Comparison of ENCODE assay signal across 18 cellular contexts in the genomic region with DNA sequence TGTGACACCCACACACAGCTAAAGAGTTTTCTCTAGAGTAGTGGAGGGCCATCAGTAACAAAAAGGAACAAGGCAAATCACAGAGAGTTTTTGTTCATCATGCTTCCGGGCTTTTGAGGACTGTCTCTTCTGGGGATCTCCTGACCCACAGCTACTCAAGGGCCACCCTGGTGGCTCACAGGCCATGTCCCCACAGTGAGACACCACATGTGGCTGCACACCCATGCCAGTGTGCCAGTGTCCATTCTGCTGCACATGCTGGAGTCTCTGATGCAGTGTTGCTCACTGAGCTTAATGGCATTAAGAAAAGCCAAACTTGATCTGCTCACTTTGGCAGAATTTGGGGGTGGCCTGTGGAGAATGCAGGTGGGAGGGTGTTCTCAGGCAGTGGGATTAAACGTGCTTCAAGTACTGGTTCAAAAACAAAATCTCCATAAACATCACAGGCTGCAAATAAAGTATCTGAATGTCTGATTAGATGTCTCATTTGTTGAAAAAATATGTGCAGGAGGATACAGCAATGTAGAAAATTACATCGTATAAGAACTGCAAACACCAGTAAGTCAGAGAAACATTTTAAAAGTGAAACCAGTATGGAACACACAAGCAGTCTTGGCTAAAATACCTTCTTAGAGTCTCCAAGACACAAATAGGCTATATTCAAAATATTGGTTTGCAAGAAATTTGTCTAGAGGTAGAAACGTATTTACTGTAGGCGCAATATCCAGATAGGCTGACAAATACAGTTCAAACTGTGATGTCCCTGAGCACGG. TPM values are rescaled to one million over a fixed set of nuclear protein-coding genes. Genes with fewer than 3 reads are reported as not detected.
"Had no signal": no experiment of that assay in that cellular context is flagged by ENCODE, and none has a peak within 500 bp of the region (broad histone marks: within the 10 kb centered on the region; RNA-seq: fewer than 3 reads in every experiment).

No MANE protein-coding gene starts in this region.

- H3K36me3 ChIP-seq: gastrocnemius medialis, suprapubic skin had no signal

- H3K27me3 ChIP-seq: gastrocnemius medialis, suprapubic skin had no signal

- H3K27ac ChIP-seq: gastrocnemius medialis, suprapubic skin had no signal

- ATAC-seq: activated CD8-positive, alpha-beta memory T cell treated with anti-CD3 and anti-CD28 coated beads, Interleukin-2, amount 10 ng/mL, durations not matched to agents 7 days and 5 days; activated naive CD8-positive, alpha-beta T cell treated with anti-CD3 and anti-CD28 coated beads, Interleukin-2, amount 50 U/mL, for 24 hours; esophagus mucosa; gastrocnemius medialis had no signal

- H3K9me3 ChIP-seq: gastrocnemius medialis, suprapubic skin had no signal

- DNase-seq: activated CD4-positive, alpha-beta memory T cell treated with anti-CD3 and anti-CD28 coated beads for 36 hours; activated CD4-positive, alpha-beta T cell treated with anti-CD3 and anti-CD28 coated beads for 4 hours; activated CD4-positive, CD25-positive, alpha-beta regulatory T cell; activated CD8-positive, alpha-beta memory T cell treated with anti-CD3 and anti-CD28 coated beads, Interleukin-2, amount 10 ng/mL, durations not matched to agents 7 days and 5 days; activated gamma-delta T cell; activated naive CD4-positive, alpha-beta T cell treated with anti-CD3 and anti-CD28 coated beads, Interleukin-2, amount 50 U/mL, for 16 hours; activated naive CD8-positive, alpha-beta T cell treated with anti-CD3 and anti-CD28 coated beads, Interleukin-2, amount 50 U/mL, for 24 hours; anterior cingulate cortex; effector memory CD4-positive, alpha-beta T cell; gastrocnemius medialis; hypothalamus; nephron progenitor cell; stimulated activated CD4-positive, alpha-beta T cell treated with anti-CD3 and anti-CD28 coated beads, Interleukin-12 subunit alpha, Interleukin-12 subunit beta, amount 100 ng/mL, for 4 hours; stimulated activated CD4-positive, alpha-beta T cell treated with anti-CD3 and anti-CD28 coated beads, Interleukin-4, amount 100 ng/mL, for 4 hours; T1000 had no signal

- H3K4me3 ChIP-seq: gastrocnemius medialis, suprapubic skin had no signal

- H3K4me1 ChIP-seq: gastrocnemius medialis, suprapubic skin had no signal

RNA-seq across cellular contexts. Expression of gene FREM1, which starts 11.0 kb away (rescaled TPM):
- total RNA-seq: activated CD4-positive, alpha-beta memory T cell treated with anti-CD3 and anti-CD28 coated beads for 36 hours; activated CD8-positive, alpha-beta memory T cell treated with anti-CD3 and anti-CD28 coated beads, Interleukin-2, amount 10 ng/mL, durations not matched to agents 7 days and 5 days; activated T-helper 1 cell treated with anti-CD3 and anti-CD28 coated beads, Interleukin-12 subunit alpha, Interleukin-12 subunit beta, Interleukin-2, Interleukin-4 antibody, amounts not matched to agents 30 ng/mL and 10 ng/mL and 1 ng/mL, durations not matched to agents 14 hours and 24 hours and 36 hours had no signal
